Comparison of ENCODE assay signal across 23 cellular contexts in the genomic region with DNA sequence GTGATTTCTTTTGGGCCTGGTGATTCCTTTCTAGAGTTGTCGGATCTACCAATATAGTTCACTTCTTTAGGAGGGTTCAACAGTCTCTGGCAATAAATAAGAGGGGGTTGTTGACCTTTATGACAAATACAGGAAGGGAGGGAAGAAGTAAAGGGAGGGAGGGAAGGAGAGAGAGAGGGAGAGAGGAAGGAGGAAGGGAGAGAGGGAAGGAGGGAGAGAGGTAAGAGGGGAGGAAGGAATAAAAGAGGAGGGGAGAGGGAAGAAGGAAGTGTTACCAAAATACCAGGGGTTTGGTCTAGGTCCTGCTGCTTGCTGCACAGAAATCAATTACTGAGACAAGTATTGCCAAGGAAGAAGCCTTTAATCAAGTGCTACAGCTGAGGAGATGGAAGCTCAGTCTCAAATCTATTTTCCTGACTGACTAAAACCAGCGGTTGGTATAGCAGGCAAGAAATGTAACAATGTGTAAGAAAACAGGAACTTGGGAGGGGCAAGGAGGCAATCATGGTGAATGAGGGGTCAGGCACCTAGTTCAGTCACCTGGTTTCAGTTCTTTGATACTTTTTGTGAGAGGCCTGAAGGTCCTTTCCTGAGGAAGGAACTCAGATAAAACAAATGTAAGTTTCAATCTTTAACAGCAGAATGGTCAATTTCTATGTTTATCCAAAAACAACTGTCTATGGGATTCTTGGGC. TPM values are rescaled to one million over a fixed set of nuclear protein-coding genes. Genes with fewer than 3 reads are reported as not detected.
A peak's percentile ranks its signal among the peaks of the same experiment; 100 is the strongest.
DNase-seq lines count a peak whose midpoint lies in the region; ATAC-seq and FAIRE-seq lines count a peak whose summit lies in the region.
"Had no signal": no experiment of that assay in that cellular context is flagged by ENCODE, and none has a peak within 500 bp of the region (broad histone marks: within the 10 kb centered on the region; RNA-seq: fewer than 3 reads in every experiment).

No MANE protein-coding gene starts in this region.

- peaks cover 9% of the 10 kb centered on the region for H3K4me1 Mint-ChIP-seq in stimulated activated naive CD8-positive, alpha-beta T cell treated with anti-CD3 and anti-CD28 coated beads, Interleukin-15, amount 100 ng/mL, for 72 hours
- peaks cover 10 to 11% of the 10 kb centered on the region in 2 donors for H3K4me1 Mint-ChIP-seq in stimulated activated naive B cell treated with anti-CD40 and anti-IgM and Interleukin-4, amounts not matched to agents 10 μg/mL and 1 μg/mL and 100 μg/mL, for 72 hours

- peak overlapping the region; percentile 36 to 88 for H3K27ac Mint-ChIP-seq in stimulated activated naive CD8-positive, alpha-beta T cell treated with anti-CD3 and anti-CD28 coated beads, Interleukin-15, amount 100 ng/mL, for 72 hours
- no peak overlapping the region for H3K27ac Mint-ChIP-seq in stimulated activated naive B cell treated with anti-CD40 and anti-IgM and Interleukin-4, amounts not matched to agents 10 μg/mL and 1 μg/mL and 100 μg/mL, for 72 hours
- H3K27ac Mint-ChIP-seq: CD4-positive, alpha-beta memory T cell had no signal

- H3K36me3 Mint-ChIP-seq in stimulated activated naive B cell treated with anti-CD40 and anti-IgM and Interleukin-4, amounts not matched to agents 10 μg/mL and 1 μg/mL and 100 μg/mL, for 72 hours = peaks cover 3 to 10% of the 10 kb centered on the region in 2 donors
- H3K36me3 Mint-ChIP-seq: CD4-positive, alpha-beta memory T cell had no signal

- peaks cover 19% of the 10 kb centered on the region for H3K27me3 Mint-ChIP-seq in stimulated activated naive CD8-positive, alpha-beta T cell treated with anti-CD3 and anti-CD28 coated beads, Interleukin-15, amount 100 ng/mL, for 72 hours
- H3K27me3 Mint-ChIP-seq in stimulated activated naive B cell treated with anti-CD40 and anti-IgM and Interleukin-4, amounts not matched to agents 10 μg/mL and 1 μg/mL and 100 μg/mL, for 72 hours = peaks cover 3 to 24% of the 10 kb centered on the region in 2 donors

- no peak overlapping the region for H3K4me3 Mint-ChIP-seq in stimulated activated naive CD8-positive, alpha-beta T cell treated with anti-CD3 and anti-CD28 coated beads, Interleukin-15, amount 100 ng/mL, for 72 hours
- H3K4me3 Mint-ChIP-seq in stimulated activated naive B cell treated with anti-CD40 and anti-IgM and Interleukin-4, amounts not matched to agents 10 μg/mL and 1 μg/mL and 100 μg/mL, for 72 hours = no peak overlapping the region
- H3K4me3 Mint-ChIP-seq: CD4-positive, alpha-beta memory T cell had no signal

- FAIRE-seq in urothelium cell line (lab: Jason Lieb, UNC) = no peak
- FAIRE-seq: A204.1, G401.6 had no signal

- DNase-seq in stimulated activated naive CD8-positive, alpha-beta T cell treated with anti-CD3 and anti-CD28 coated beads, Interleukin-15, amount 100 ng/mL, for 72 hours = no peak
- no peak for DNase-seq in stimulated activated naive CD8-positive, alpha-beta T cell treated with anti-CD3 and anti-CD28 coated beads, Interleukin-15, Interleukin-2, amounts not matched to agents 100 U/mL and 50 U/mL, for 24 hours
- DNase-seq in NOMO-1 treated with DMSO at 0.1 percent for 48 hours (lab: John Stamatoyannopoulos, UW; ENCODE audit: unreplicated experiment) = peak; percentile 19
- DNase-seq in dermis blood vessel endothelial cell = peak; percentile 28
- no peak for DNase-seq in stimulated activated naive B cell treated with anti-CD40 and anti-IgM and Interleukin-4, amounts not matched to agents 10 μg/mL and 1 μg/mL and 100 μg/mL, for 72 hours
- no peak for DNase-seq in NCI-H345 (lab: John Stamatoyannopoulos, UW)
- no peak for DNase-seq in urothelium cell line (ENCODE audit: low spot score)
- DNase-seq: C1 segment of cervical spinal cord; CD4-positive, alpha-beta memory T cell; COR-L47; NCI-H1417; NCI-H1694; NCI-H2029 treated with DMSO at 0.1 percent for 48 hours; NCI-H2227 treated with DMSO at 0.1 percent for 48 hours; NCI-H510A; NCI-H69; PC-3 had no signal

- ATAC-seq in stimulated activated naive CD8-positive, alpha-beta T cell treated with anti-CD3 and anti-CD28 coated beads, Interleukin-15, amount 100 ng/mL, for 72 hours = no peak
- ATAC-seq in stimulated activated naive CD8-positive, alpha-beta T cell treated with anti-CD3 and anti-CD28 coated beads, Interleukin-15, Interleukin-2, amounts not matched to agents 100 U/mL and 50 U/mL, for 24 hours = no peak
- ATAC-seq in stimulated activated naive B cell treated with anti-CD40 and anti-IgM and Interleukin-4, amounts not matched to agents 10 μg/mL and 1 μg/mL and 100 μg/mL, for 72 hours (replicated peaks) = peak; percentile 62 to 75
- ATAC-seq in GM19351 (IDR thresholded peaks at IDR 0.05; ENCODE audit: unreplicated experiment) = no peak
- ATAC-seq: PC-3, Right ventricle myocardium inferior had no signal

- peaks cover 0 to 6% of the 10 kb centered on the region in 2 donors for H3K9me3 Mint-ChIP-seq in stimulated activated naive CD8-positive, alpha-beta T cell treated with anti-CD3 and anti-CD28 coated beads, Interleukin-15, amount 100 ng/mL, for 72 hours
- H3K9me3 Mint-ChIP-seq in stimulated activated naive B cell treated with anti-CD40 and anti-IgM and Interleukin-4, amounts not matched to agents 10 μg/mL and 1 μg/mL and 100 μg/mL, for 72 hours = peaks cover 11 to 17% of the 10 kb centered on the region in 2 donors
- H3K9me3 Mint-ChIP-seq: CD4-positive, alpha-beta memory T cell had no signal

RNA-seq across cellular contexts. Expression of a gene that starts 14.1 kb away (rescaled TPM):
- total RNA-seq in dermis blood vessel endothelial cell = not detected in 2 replicates
- total RNA-seq: CD4-positive, alpha-beta memory T cell; HT-29; SJSA1 had no signal

RNA-seq across cellular contexts. Expression of a gene that starts 23.3 kb away (rescaled TPM):
- 2.2 and 2.4 TPM in 2 replicates for total RNA-seq in dermis blood vessel endothelial cell
- total RNA-seq: HT-29 had no signal

Comparison
In these comparisons a context has a peak if more than half of its experiments do, and no peak if none do; other contexts are left out.
1. ATAC-seq: peak in stimulated activated naive B cell treated with anti-CD40 and anti-IgM and Interleukin-4, amounts not matched to agents 10 μg/mL and 1 μg/mL and 100 μg/mL, for 72 hours (2 of 2); none in stimulated activated naive CD8-positive, alpha-beta T cell treated with anti-CD3 and anti-CD28 coated beads, Interleukin-15, amount 100 ng/mL, for 72 hours (single experiment), stimulated activated naive CD8-positive, alpha-beta T cell treated with anti-CD3 and anti-CD28 coated beads, Interleukin-15, Interleukin-2, amounts not matched to agents 100 U/mL and 50 U/mL, for 24 hours (single experiment) and GM19351 (single experiment).
2. DNase-seq: peak in NOMO-1 treated with DMSO at 0.1 percent for 48 hours (single experiment) and dermis blood vessel endothelial cell (single experiment); none in stimulated activated naive CD8-positive, alpha-beta T cell treated with anti-CD3 and anti-CD28 coated beads, Interleukin-15, amount 100 ng/mL, for 72 hours (0 of 2), stimulated activated naive CD8-positive, alpha-beta T cell treated with anti-CD3 and anti-CD28 coated beads, Interleukin-15, Interleukin-2, amounts not matched to agents 100 U/mL and 50 U/mL, for 24 hours (single experiment), stimulated activated naive B cell treated with anti-CD40 and anti-IgM and Interleukin-4, amounts not matched to agents 10 μg/mL and 1 μg/mL and 100 μg/mL, for 72 hours (single experiment), NCI-H345 (single experiment) and urothelium cell line (single experiment).